1 cellular context compared by ENCODE assay signal in genomic region chr16:15581127-15581815, GRCh38.
TF ChIP-seq lines count a peak whose summit lies in the region.

No MANE protein-coding gene starts in this region.

TF ChIP-seq in endothelial cell of umbilical vein, 7 proteins besides CTCF, POLR2A, EP300 and RAD21:
- TF ChIP-seq EZH2 (IDR thresholded peaks at IDR 0.05; ENCODE audit: borderline replicate concordance, low read depth, low read length, severe bottlenecking) (no peak), GATA2 (IDR thresholded peaks at IDR 0.05; ENCODE audit: insufficient read depth, insufficient read length, low read depth, low read length) (peak; percentile 13), FOS (IDR thresholded peaks at IDR 0.05; ENCODE audit: borderline replicate concordance, insufficient read depth, low read length) (peak; percentile 28)
TF ChIP-seq in endothelial cell of umbilical vein: peak in this region for 2.
